Comparison of ENCODE assay signal across 22 cellular contexts in the genomic region with DNA sequence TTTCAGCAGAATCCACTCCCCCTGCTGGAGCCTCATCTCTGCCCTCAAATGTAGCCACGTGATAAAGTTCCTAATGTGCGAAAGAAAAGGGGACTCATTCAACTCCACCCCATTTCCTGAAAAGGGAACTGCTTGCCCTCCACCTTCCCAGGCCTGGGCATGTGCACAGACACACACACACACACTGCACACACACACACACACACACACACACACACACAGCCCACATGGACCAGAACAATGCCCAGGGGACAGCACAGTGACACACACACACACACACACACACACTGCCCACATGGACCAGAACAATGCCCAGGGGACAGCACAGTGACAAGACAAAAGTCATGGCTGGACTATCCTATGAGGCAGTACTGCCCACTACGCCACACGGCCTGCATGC.
"Had no signal": no experiment of that assay in that cellular context is flagged by ENCODE, and none has a peak within 500 bp of the region (broad histone marks: within the 10 kb centered on the region; RNA-seq: fewer than 3 reads in every experiment).

No MANE protein-coding gene starts in this region.

- H3K27me3 ChIP-seq: colonic mucosa, esophagus squamous epithelium, gastrocnemius medialis, right lobe of liver, tibial artery, uterus had no signal

- H3K4me3 Mint-ChIP-seq: activated CD4-positive, alpha-beta memory T cell treated with anti-CD3 and anti-CD28 coated beads, Interleukin-2, amount 10 ng/mL, durations not matched to agents 7 days and 5 days; activated naive CD8-positive, alpha-beta T cell; nephron progenitor cell; T-helper 1 cell treated with Interleukin-12 subunit alpha and Interleukin-12 subunit beta and Interleukin-4 antibody, amounts not matched to agents 30 μg/mL and 1 μg/mL, for 36 hours had no signal

- H3K27ac Mint-ChIP-seq: activated CD4-positive, alpha-beta memory T cell treated with anti-CD3 and anti-CD28 coated beads, Interleukin-2, amount 10 ng/mL, durations not matched to agents 7 days and 5 days; activated naive CD8-positive, alpha-beta T cell; nephron progenitor cell; T-helper 1 cell treated with Interleukin-12 subunit alpha and Interleukin-12 subunit beta and Interleukin-4 antibody, amounts not matched to agents 30 μg/mL and 1 μg/mL, for 36 hours had no signal

- H3K36me3 ChIP-seq: colonic mucosa, uterus had no signal

- DNase-seq: activated CD4-positive, alpha-beta memory T cell treated with anti-CD3 and anti-CD28 coated beads, Interleukin-2, amount 10 ng/mL, durations not matched to agents 7 days and 5 days; activated CD4-positive, alpha-beta T cell treated with anti-CD3 and anti-CD28 coated beads for 48 hours; activated gamma-delta T cell treated with Interleukin-2 at 50 U/mL for 16 hours; activated T-cell treated with anti-CD3 and anti-CD28 coated beads, Interleukin-2, amount 50 U/mL, for 1 hour; colonic mucosa; esophagus squamous epithelium; gastrocnemius medialis; hippocampal formation; kidney glomerular epithelial cell; left ventricle myocardium superior; mesendoderm; mucosa of descending colon; nephron progenitor cell; nucleus accumbens; right lobe of liver; stimulated activated CD4-positive, alpha-beta T cell treated with anti-CD3 and anti-CD28 coated beads, Interleukin-2, amount 100 ng/mL, for 24 hours; stimulated activated naive CD4-positive, alpha-beta T cell; tibial artery; uterus had no signal

- H3K9me3 Mint-ChIP-seq: activated CD4-positive, alpha-beta memory T cell treated with anti-CD3 and anti-CD28 coated beads, Interleukin-2, amount 10 ng/mL, durations not matched to agents 7 days and 5 days; nephron progenitor cell; T-helper 1 cell treated with Interleukin-12 subunit alpha and Interleukin-12 subunit beta and Interleukin-4 antibody, amounts not matched to agents 30 μg/mL and 1 μg/mL, for 36 hours had no signal

- H3K9me3 ChIP-seq: colonic mucosa, esophagus squamous epithelium, gastrocnemius medialis, mucosa of descending colon, right lobe of liver, tibial artery, uterus had no signal

- H3K27ac ChIP-seq: colonic mucosa, esophagus squamous epithelium, gastrocnemius medialis, right lobe of liver, skin epidermis, tibial artery, uterus had no signal

- ATAC-seq: gastrocnemius medialis, left ventricle myocardium superior, mucosa of descending colon had no signal

- H3K27me3 Mint-ChIP-seq: activated CD4-positive, alpha-beta memory T cell treated with anti-CD3 and anti-CD28 coated beads, Interleukin-2, amount 10 ng/mL, durations not matched to agents 7 days and 5 days; activated naive CD8-positive, alpha-beta T cell had no signal

- H3K4me1 ChIP-seq: colonic mucosa, esophagus squamous epithelium, gastrocnemius medialis, right lobe of liver, tibial artery, uterus had no signal

- H3K4me3 ChIP-seq: colonic mucosa, esophagus squamous epithelium, gastrocnemius medialis, mucosa of descending colon, right lobe of liver, skin epidermis, tibial artery, uterus had no signal

- H3K4me1 Mint-ChIP-seq: activated CD4-positive, alpha-beta memory T cell treated with anti-CD3 and anti-CD28 coated beads, Interleukin-2, amount 10 ng/mL, durations not matched to agents 7 days and 5 days; nephron progenitor cell had no signal
